2 cellular contexts compared by ENCODE assay signal in the genomic region with DNA sequence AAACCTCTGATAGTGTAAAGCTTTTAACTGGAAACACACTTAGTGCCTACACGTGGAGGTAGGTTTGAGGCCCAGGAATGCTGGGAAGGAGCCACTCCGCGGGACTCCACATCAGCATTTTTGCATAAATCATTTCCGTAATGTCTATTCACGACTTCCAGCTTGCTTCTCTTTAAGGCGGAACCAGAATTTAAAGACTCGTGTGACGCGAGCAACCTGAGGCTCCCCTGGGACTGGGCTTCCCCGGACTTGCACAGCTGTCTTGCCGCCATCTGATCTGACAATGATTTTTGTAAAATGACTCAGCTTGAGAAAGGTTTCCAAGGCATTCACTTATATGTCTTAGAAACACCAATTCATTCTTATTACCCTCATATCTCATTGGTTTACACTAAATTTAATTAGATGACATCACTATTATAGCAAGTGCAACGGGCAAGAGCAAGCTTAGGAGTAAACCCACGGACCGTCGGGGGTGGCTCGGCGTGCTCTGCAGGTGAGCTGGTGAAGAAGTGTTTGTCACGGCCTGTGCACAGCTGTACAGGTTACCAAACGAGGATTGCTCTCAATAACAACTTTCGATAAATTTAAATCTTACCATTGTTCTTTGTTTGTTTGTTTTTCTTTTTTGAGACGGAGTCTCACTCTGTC.
TF ChIP-seq lines count a peak whose summit lies in the region.

No MANE protein-coding gene starts in this region.

TF ChIP-seq in IMR-90, 13 proteins besides CTCF, POLR2A, EP300 and RAD21:
- TF ChIP-seq, protein P1, sequence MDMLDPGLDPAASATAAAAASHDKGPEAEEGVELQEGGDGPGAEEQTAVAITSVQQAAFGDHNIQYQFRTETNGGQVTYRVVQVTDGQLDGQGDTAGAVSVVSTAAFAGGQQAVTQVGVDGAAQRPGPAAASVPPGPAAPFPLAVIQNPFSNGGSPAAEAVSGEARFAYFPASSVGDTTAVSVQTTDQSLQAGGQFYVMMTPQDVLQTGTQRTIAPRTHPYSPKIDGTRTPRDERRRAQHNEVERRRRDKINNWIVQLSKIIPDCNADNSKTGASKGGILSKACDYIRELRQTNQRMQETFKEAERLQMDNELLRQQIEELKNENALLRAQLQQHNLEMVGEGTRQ (IDR thresholded peaks at IDR 0.05; ENCODE audit: low read depth, low read length), result no peak
- TF ChIP-seq BHLHE40 (IDR thresholded peaks at IDR 0.05; ENCODE audit: low read depth, low read length), result no peak
TF ChIP-seq in IMR-90: peak in this region for 0.

TF ChIP-seq in WTC11, 78 proteins besides CTCF, POLR2A, EP300 and RAD21 (continued from another document):
- TF ChIP-seq, protein P2, sequence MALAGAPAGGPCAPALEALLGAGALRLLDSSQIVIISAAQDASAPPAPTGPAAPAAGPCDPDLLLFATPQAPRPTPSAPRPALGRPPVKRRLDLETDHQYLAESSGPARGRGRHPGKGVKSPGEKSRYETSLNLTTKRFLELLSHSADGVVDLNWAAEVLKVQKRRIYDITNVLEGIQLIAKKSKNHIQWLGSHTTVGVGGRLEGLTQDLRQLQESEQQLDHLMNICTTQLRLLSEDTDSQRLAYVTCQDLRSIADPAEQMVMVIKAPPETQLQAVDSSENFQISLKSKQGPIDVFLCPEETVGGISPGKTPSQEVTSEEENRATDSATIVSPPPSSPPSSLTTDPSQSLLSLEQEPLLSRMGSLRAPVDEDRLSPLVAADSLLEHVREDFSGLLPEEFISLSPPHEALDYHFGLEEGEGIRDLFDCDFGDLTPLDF (CRISPR knock-in tag; IDR thresholded peaks at IDR 0.05), result no peak
- TF ChIP-seq JAZF1 (CRISPR knock-in tag; IDR thresholded peaks at IDR 0.05), result no peak
- TF ChIP-seq, protein P3, sequence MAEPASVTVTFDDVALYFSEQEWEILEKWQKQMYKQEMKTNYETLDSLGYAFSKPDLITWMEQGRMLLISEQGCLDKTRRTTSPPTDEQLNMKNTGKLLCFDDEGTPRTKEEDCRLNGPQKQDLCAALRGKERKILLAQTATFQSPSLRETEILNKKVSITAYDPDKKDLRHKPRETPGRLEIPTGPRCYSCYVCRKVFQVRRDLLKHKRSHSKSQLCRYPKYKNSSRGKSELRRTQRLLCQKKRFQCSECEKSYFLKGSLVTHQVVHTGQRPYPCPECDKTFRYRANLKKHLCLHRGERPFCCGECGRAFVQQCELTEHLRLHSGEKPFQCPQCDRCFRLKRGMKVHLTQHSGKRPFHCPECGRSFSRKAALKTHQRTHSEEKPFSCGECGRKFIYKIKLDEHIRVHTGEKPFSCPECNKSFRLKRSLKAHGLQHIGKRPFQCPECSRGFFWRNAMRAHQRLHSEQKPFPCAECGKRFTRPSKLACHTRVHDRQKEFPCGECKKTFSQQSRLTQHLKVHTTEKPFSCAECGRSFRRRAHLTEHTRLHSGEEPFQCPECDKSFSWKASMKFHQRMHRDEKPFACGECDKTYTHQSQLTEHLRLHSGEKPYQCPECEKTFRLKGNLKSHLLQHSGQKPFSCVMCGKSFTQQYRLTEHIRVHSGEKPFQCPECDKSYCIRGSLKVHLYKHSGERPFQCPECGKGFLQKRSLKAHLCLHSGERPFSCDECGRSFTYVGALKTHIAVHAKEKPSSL (CRISPR knock-in tag; conservative IDR thresholded peaks at IDR 0.05), result no peak
- TF ChIP-seq, protein P4, sequence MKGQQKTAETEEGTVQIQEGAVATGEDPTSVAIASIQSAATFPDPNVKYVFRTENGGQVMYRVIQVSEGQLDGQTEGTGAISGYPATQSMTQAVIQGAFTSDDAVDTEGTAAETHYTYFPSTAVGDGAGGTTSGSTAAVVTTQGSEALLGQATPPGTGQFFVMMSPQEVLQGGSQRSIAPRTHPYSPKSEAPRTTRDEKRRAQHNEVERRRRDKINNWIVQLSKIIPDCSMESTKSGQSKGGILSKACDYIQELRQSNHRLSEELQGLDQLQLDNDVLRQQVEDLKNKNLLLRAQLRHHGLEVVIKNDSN (CRISPR knock-in tag; IDR thresholded peaks at IDR 0.05), result no peak
- no peak for TF ChIP-seq CREM (CRISPR knock-in tag; IDR thresholded peaks at IDR 0.05)
- no peak for TF ChIP-seq SMAD3 (CRISPR knock-in tag; IDR thresholded peaks at IDR 0.05; ENCODE audit: borderline replicate concordance)
- TF ChIP-seq, protein P5, sequence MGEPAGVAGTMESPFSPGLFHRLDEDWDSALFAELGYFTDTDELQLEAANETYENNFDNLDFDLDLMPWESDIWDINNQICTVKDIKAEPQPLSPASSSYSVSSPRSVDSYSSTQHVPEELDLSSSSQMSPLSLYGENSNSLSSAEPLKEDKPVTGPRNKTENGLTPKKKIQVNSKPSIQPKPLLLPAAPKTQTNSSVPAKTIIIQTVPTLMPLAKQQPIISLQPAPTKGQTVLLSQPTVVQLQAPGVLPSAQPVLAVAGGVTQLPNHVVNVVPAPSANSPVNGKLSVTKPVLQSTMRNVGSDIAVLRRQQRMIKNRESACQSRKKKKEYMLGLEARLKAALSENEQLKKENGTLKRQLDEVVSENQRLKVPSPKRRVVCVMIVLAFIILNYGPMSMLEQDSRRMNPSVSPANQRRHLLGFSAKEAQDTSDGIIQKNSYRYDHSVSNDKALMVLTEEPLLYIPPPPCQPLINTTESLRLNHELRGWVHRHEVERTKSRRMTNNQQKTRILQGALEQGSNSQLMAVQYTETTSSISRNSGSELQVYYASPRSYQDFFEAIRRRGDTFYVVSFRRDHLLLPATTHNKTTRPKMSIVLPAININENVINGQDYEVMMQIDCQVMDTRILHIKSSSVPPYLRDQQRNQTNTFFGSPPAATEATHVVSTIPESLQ (CRISPR knock-in tag; IDR thresholded peaks at IDR 0.05), result no peak
- TF ChIP-seq, protein P6, sequence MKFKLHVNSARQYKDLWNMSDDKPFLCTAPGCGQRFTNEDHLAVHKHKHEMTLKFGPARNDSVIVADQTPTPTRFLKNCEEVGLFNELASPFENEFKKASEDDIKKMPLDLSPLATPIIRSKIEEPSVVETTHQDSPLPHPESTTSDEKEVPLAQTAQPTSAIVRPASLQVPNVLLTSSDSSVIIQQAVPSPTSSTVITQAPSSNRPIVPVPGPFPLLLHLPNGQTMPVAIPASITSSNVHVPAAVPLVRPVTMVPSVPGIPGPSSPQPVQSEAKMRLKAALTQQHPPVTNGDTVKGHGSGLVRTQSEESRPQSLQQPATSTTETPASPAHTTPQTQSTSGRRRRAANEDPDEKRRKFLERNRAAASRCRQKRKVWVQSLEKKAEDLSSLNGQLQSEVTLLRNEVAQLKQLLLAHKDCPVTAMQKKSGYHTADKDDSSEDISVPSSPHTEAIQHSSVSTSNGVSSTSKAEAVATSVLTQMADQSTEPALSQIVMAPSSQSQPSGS (CRISPR knock-in tag; IDR thresholded peaks at IDR 0.05; ENCODE audit: borderline replicate concordance, low read depth), result no peak
- no peak for TF ChIP-seq ZNF396 (CRISPR knock-in tag; IDR thresholded peaks at IDR 0.05; ENCODE audit: borderline replicate concordance)
- TF ChIP-seq, protein P7, sequence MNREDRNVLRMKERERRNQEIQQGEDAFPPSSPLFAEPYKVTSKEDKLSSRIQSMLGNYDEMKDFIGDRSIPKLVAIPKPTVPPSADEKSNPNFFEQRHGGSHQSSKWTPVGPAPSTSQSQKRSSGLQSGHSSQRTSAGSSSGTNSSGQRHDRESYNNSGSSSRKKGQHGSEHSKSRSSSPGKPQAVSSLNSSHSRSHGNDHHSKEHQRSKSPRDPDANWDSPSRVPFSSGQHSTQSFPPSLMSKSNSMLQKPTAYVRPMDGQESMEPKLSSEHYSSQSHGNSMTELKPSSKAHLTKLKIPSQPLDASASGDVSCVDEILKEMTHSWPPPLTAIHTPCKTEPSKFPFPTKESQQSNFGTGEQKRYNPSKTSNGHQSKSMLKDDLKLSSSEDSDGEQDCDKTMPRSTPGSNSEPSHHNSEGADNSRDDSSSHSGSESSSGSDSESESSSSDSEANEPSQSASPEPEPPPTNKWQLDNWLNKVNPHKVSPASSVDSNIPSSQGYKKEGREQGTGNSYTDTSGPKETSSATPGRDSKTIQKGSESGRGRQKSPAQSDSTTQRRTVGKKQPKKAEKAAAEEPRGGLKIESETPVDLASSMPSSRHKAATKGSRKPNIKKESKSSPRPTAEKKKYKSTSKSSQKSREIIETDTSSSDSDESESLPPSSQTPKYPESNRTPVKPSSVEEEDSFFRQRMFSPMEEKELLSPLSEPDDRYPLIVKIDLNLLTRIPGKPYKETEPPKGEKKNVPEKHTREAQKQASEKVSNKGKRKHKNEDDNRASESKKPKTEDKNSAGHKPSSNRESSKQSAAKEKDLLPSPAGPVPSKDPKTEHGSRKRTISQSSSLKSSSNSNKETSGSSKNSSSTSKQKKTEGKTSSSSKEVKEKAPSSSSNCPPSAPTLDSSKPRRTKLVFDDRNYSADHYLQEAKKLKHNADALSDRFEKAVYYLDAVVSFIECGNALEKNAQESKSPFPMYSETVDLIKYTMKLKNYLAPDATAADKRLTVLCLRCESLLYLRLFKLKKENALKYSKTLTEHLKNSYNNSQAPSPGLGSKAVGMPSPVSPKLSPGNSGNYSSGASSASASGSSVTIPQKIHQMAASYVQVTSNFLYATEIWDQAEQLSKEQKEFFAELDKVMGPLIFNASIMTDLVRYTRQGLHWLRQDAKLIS (CRISPR knock-in tag; IDR thresholded peaks at IDR 0.05; ENCODE audit: borderline replicate concordance), result no peak
- no peak for TF ChIP-seq TEAD4 (CRISPR knock-in tag; IDR thresholded peaks at IDR 0.05)
- TF ChIP-seq ZNF423 (CRISPR knock-in tag; IDR thresholded peaks at IDR 0.05), result no peak
- TF ChIP-seq ETV6 (CRISPR knock-in tag; IDR thresholded peaks at IDR 0.05), result no peak
